Comparison of ENCODE assay signal across 9 cellular contexts in the genomic region with DNA sequence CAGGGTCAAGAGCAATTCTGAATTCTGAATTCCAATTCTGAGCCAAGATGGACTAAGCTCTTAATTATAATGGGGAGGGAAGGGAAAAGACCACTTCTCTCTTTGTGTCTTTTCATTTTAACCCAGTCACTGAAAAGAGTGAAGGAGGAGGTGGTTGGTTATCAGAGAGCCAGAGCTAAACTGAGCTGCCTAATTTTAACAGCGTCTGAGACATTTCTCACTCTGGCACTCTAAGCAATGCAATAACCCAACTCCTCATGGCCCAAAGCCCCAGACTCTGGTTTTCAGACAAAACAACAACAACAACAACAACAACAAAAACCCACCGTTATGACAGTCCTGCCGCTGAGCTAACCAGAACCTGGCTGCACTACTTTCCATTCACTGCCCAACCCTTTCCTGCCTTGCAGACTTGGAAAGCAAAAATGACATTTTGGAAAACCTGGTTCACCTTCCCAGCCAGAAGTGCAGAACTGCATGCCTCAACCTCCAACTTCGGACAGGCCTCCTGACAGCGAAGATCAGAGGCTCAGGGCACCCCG. TPM values are rescaled to one million over a fixed set of nuclear protein-coding genes. Genes with fewer than 3 reads are reported as not detected.
A peak's percentile ranks its signal among the peaks of the same experiment; 100 is the strongest.
DNase-seq lines count a peak whose midpoint lies in the region; ATAC-seq and TF ChIP-seq lines count a peak whose summit lies in the region.
"Had no signal": no experiment of that assay in that cellular context is flagged by ENCODE, and none has a peak within 500 bp of the region (broad histone marks: within the 10 kb centered on the region; RNA-seq: fewer than 3 reads in every experiment).

No MANE protein-coding gene starts in this region.

- H3K27ac Mint-ChIP-seq in T-helper 17 cell, result peak overlapping the region; percentile 79
- H3K27ac Mint-ChIP-seq in glutamatergic neuron (ENCODE audit: unreplicated experiment), result peak overlapping the region; percentile 87

- TF ChIP-seq CTCF in glutamatergic neuron (IDR thresholded peaks at IDR 0.05; ENCODE audit: partially characterized antibody, unreplicated experiment) (no peak), gastrocnemius medialis (IDR thresholded peaks at IDR 0.05 in 4 of 5, conservative IDR thresholded peaks at IDR 0.05 in 1 of 5) (no peak)

- H3K27ac ChIP-seq in gastrocnemius medialis, result peak overlapping the region in 3 of 4 donors; percentile 72 to 83 (median 79)
- H3K27ac ChIP-seq: neutrophil had no signal

- peak overlapping the region; percentile 66 to 83 (median 79) for H3K4me3 ChIP-seq in gastrocnemius medialis

- no peak for TF ChIP-seq POLR2A in gastrocnemius medialis (IDR thresholded peaks at IDR 0.05)

- no peaks in the 10 kb centered on the region for H3K36me3 Mint-ChIP-seq in T-helper 17 cell (ENCODE audit: low read depth)
- no peaks in the 10 kb centered on the region for H3K36me3 Mint-ChIP-seq in glutamatergic neuron (ENCODE audit: unreplicated experiment)

- H3K9me3 ChIP-seq in T-helper 17 cell (ENCODE audit: control insufficient read depth, low read length, poor library complexity, severe bottlenecking) (no peaks in the 10 kb centered on the region), gastrocnemius medialis (no peaks in the 10 kb centered on the region)
- H3K9me3 ChIP-seq: neutrophil had no signal

- no peaks in the 10 kb centered on the region for H3K27me3 ChIP-seq in gastrocnemius medialis

- in situ Hi-C loops in gastrocnemius medialis (cut with MboI; ENCODE audit: low sequenced_read_pairs in 4 of 4), result no loop called here

- H3K27me3 Mint-ChIP-seq in T-helper 17 cell (no peaks in the 10 kb centered on the region), glutamatergic neuron (ENCODE audit: unreplicated experiment) (peaks cover 2% of the 10 kb centered on the region)

- H3K9me3 Mint-ChIP-seq in glutamatergic neuron (ENCODE audit: unreplicated experiment), result peaks cover 2% of the 10 kb centered on the region

- H3K36me3 ChIP-seq in gastrocnemius medialis, result no peaks in the 10 kb centered on the region
- H3K36me3 ChIP-seq: neutrophil had no signal

- H3K4me1 ChIP-seq in gastrocnemius medialis, result peaks cover 8 to 11% of the 10 kb centered on the region in 2 donors

- intact Hi-C loops in gastrocnemius medialis (cut with DNase I; ENCODE audit: low total_unique reads), result no loop called here

- ATAC-seq in GM18870 (IDR thresholded peaks at IDR 0.05; ENCODE audit: unreplicated experiment) (peak; percentile 6), T-helper 17 cell (no peak), gastrocnemius medialis (no peak), HG02588 (IDR thresholded peaks at IDR 0.05; ENCODE audit: unreplicated experiment) (no peak), GM21515 (IDR thresholded peaks at IDR 0.05; ENCODE audit: unreplicated experiment) (no peak)

- DNase-seq in T-helper 17 cell, result no peak
- no peak for DNase-seq in glutamatergic neuron
- no peak for DNase-seq in gastrocnemius medialis
- DNase-seq in stimulated activated CD4-positive, alpha-beta T cell treated with anti-CD3 and anti-CD28 coated beads, Interleukin-15, amount 100 ng/mL, for 24 hours, result no peak
- DNase-seq in germinal center (ENCODE audit: low spot score), result no peak

- peaks cover 25% of the 10 kb centered on the region for H3K4me1 Mint-ChIP-seq in T-helper 17 cell
- peaks cover 27% of the 10 kb centered on the region for H3K4me1 Mint-ChIP-seq in glutamatergic neuron (ENCODE audit: low read depth, unreplicated experiment)

- H3K4me3 Mint-ChIP-seq in T-helper 17 cell (peak overlapping the region; percentile 94), glutamatergic neuron (ENCODE audit: unreplicated experiment) (peak overlapping the region; percentile 98)

RNA-seq across cellular contexts. Expression of a gene that starts 1.0 kb away (rescaled TPM):
- 1 to 10 TPM; 2.1 to 2.8 TPM for total RNA-seq in T-helper 17 cell
- 25.0 TPM for total RNA-seq in glutamatergic neuron (ENCODE audit: unreplicated experiment)
- 1 to 10 TPM; 3.3 to 7.4 (median 5.5) TPM for total RNA-seq in gastrocnemius medialis

RNA-seq across cellular contexts. Expression of a gene that starts 53.8 kb away (rescaled TPM):
- not detected for total RNA-seq in T-helper 17 cell
- not detected for total RNA-seq in glutamatergic neuron (ENCODE audit: unreplicated experiment)
- not detected for total RNA-seq in gastrocnemius medialis
